ENCODE assay signal across 9 cellular contexts in genomic region chr11:61923166-61924015, GRCh38. TPM values are rescaled to one million over a fixed set of nuclear protein-coding genes. Genes with fewer than 3 reads are reported as not detected.
DNase-seq lines count a peak whose midpoint lies in the region; ATAC-seq, FAIRE-seq and TF ChIP-seq lines count a peak whose summit lies in the region.
"Had no signal": no experiment of that assay in that cellular context is flagged by ENCODE, and none has a peak within 500 bp of the region (broad histone marks: within the 10 kb centered on the region; RNA-seq: fewer than 3 reads in every experiment).

No MANE protein-coding gene starts in this region.

- no peak for ATAC-seq in GM18870 (IDR thresholded peaks at IDR 0.05; ENCODE audit: unreplicated experiment)
- no peak for ATAC-seq in GM21367 (IDR thresholded peaks at IDR 0.05; ENCODE audit: unreplicated experiment)
- ATAC-seq in HG02981 (IDR thresholded peaks at IDR 0.05; ENCODE audit: unreplicated experiment): no peak
- ATAC-seq: activated T-cell treated with anti-CD3 and anti-CD28 coated beads, Interleukin-2, amount 50 U/mL, for 4 hours had no signal

- no peak for TF ChIP-seq CTCF in HFFc6 (IDR thresholded peaks at IDR 0.05)
- no peak for TF ChIP-seq CTCF in astrocyte (IDR thresholded peaks at IDR 0.05; ENCODE audit: insufficient read depth, low read depth, low read length)

- H3K4me1 Mint-ChIP-seq in HFFc6 (ENCODE audit: low read depth) (peaks cover 18% of the 10 kb centered on the region), astrocyte (ENCODE audit: low read depth, unreplicated experiment) (peaks cover 11% of the 10 kb centered on the region)

- peaks cover 14% of the 10 kb centered on the region for H3K27me3 ChIP-seq in astrocyte (ENCODE audit: insufficient read depth, low read length)

- H2AFZ ChIP-seq in astrocyte (ENCODE audit: low read depth, low read length): no peak overlapping the region

- H3K27ac Mint-ChIP-seq in HFFc6: peak overlapping the region; percentile 72
- H3K27ac Mint-ChIP-seq in astrocyte (ENCODE audit: unreplicated experiment): peak overlapping the region; percentile 83

- H3K27me3 Mint-ChIP-seq in HFFc6 (ENCODE audit: insufficient read depth): no peaks in the 10 kb centered on the region; the same call in 1 of the 2 replicates
- peaks cover 36% of the 10 kb centered on the region for H3K27me3 Mint-ChIP-seq in astrocyte (ENCODE audit: low read depth, unreplicated experiment)

- no peak overlapping the region for H3K27ac ChIP-seq in astrocyte (ENCODE audit: low read depth, low read length)
- H3K27ac ChIP-seq in skin epidermis: peak overlapping the region; percentile 31 to 97 (median 78)

- no peak for FAIRE-seq in astrocyte (lab: Jason Lieb, UNC)

- no peaks in the 10 kb centered on the region for H3K36me3 Mint-ChIP-seq in HFFc6 (ENCODE audit: low read depth)
- H3K36me3 Mint-ChIP-seq in astrocyte (ENCODE audit: low read depth, unreplicated experiment): no peaks in the 10 kb centered on the region

- no peaks in the 10 kb centered on the region for H3K36me3 ChIP-seq in astrocyte (ENCODE audit: insufficient read depth, low read length)

- H3K4me3 ChIP-seq in astrocyte (ENCODE audit: insufficient read depth, low read depth, low read length) (no peak overlapping the region), skin epidermis (no peak overlapping the region)

- DNase-seq in HFFc6: peak; percentile 18
- DNase-seq in astrocyte (ENCODE audit: low read depth): peak; percentile 33
- DNase-seq in iPS-NIHi11 (ENCODE audit: low spot score): peak; percentile 69
- no peak for DNase-seq in COLO829 (ENCODE audit: low spot score)
- DNase-seq: activated T-cell treated with anti-CD3 and anti-CD28 coated beads, Interleukin-2, amount 50 U/mL, for 4 hours had no signal

- H3K9ac ChIP-seq in astrocyte (ENCODE audit: low read length): no peak overlapping the region

- H3K4me2 ChIP-seq in astrocyte (ENCODE audit: low read length): peak overlapping the region; percentile 33

- no peaks in the 10 kb centered on the region for H4K20me1 ChIP-seq in astrocyte (ENCODE audit: insufficient read depth, low read length)

- H3K79me2 ChIP-seq in astrocyte (ENCODE audit: insufficient read depth, low read length): no peaks in the 10 kb centered on the region

- no peaks in the 10 kb centered on the region for H3K9me3 Mint-ChIP-seq in HFFc6
- peaks cover 2% of the 10 kb centered on the region for H3K9me3 Mint-ChIP-seq in astrocyte (ENCODE audit: unreplicated experiment)
- H3K9me3 Mint-ChIP-seq: activated T-cell treated with anti-CD3 and anti-CD28 coated beads, Interleukin-2, amount 50 U/mL, for 4 hours had no signal

- H3K9me3 ChIP-seq in astrocyte (ENCODE audit: insufficient read depth, low read depth, low read length): no peaks in the 10 kb centered on the region

- H3K4me1 ChIP-seq in astrocyte (ENCODE audit: insufficient read depth, low read length): peaks cover 13% of the 10 kb centered on the region

- 0 out of 2 replicates have a peak overlapping the region, but pooled peaks have one; percentile 29 for H3K4me3 Mint-ChIP-seq in HFFc6
- H3K4me3 Mint-ChIP-seq in astrocyte (ENCODE audit: unreplicated experiment): no peak overlapping the region
- H3K4me3 Mint-ChIP-seq: activated T-cell treated with anti-CD3 and anti-CD28 coated beads, Interleukin-2, amount 50 U/mL, for 4 hours had no signal

RNA-seq across cellular contexts. Expression of gene RAB3IL1, which starts 6.0 kb away (rescaled TPM):
- 1 to 10 TPM; 5.3 to 8.8 (median 7.9) TPM for total RNA-seq in HFFc6 (2021; fragmentation: NEBNext Ultra II Directional; extraction: Animal tissue kit (Norgen Biotek cat#: 25700))
- total RNA-seq in astrocyte: 0.91 and 1.7 TPM in 2 replicates

RNA-seq across cellular contexts. Expression of gene BEST1, which starts 26.8 kb away (rescaled TPM):
- total RNA-seq in HFFc6 (2021; fragmentation: NEBNext Ultra II Directional; extraction: Animal tissue kit (Norgen Biotek cat#: 25700)): 1 to 10 TPM in 5 of 6 experiments, under 1 TPM in 1; 0.92 to 2.0 (median 1.9) TPM
- 0.60 and 0.66 TPM in 2 replicates for total RNA-seq in astrocyte
- total RNA-seq: activated T-cell treated with anti-CD3 and anti-CD28 coated beads, Interleukin-2, amount 50 U/mL, for 4 hours had no signal

RNA-seq across cellular contexts. Expression of gene FADS3, which starts 32.0 kb away (rescaled TPM):
- 100 to 1,000 TPM; 126 to 161 (median 137) TPM for total RNA-seq in HFFc6 (2021; fragmentation: NEBNext Ultra II Directional; extraction: Animal tissue kit (Norgen Biotek cat#: 25700))
- total RNA-seq in astrocyte: 59.1 and 61.9 TPM in 2 replicates

RNA-seq across cellular contexts. Expression of gene FTH1, which starts 44.0 kb away (rescaled TPM):
- total RNA-seq in HFFc6 (2021; fragmentation: NEBNext Ultra II Directional; extraction: Animal tissue kit (Norgen Biotek cat#: 25700)): 1,000 to 10,000 TPM; 2,192 to 2,832 (median 2,637) TPM
- 2,052 and 2,092 TPM in 2 replicates for total RNA-seq in astrocyte
